ENCODE assay signal across 24 cellular contexts in genomic region chr11:8676458-8676857, GRCh38.
"Had no signal": no experiment of that assay in that cellular context is flagged by ENCODE, and none has a peak within 500 bp of the region (broad histone marks: within the 10 kb centered on the region; RNA-seq: fewer than 3 reads in every experiment).

No MANE protein-coding gene starts in this region.

- H3K27me3 Mint-ChIP-seq: naive thymus-derived CD8-positive, alpha-beta T cell; progenitor cell of endocrine pancreas; stimulated activated naive B cell treated with anti-CD40 and anti-IgM and Interleukin-4, amounts not matched to agents 10 μg/mL and 1 μg/mL and 100 μg/mL, for 72 hours had no signal

- H3K9me3 ChIP-seq: left ventricle myocardium inferior, ovary, right atrium auricular region, stomach, testis, thyroid gland, transverse colon, upper lobe of left lung, vagina had no signal

- DNase-seq: hippocampal formation; immature natural killer cell; left ventricle myocardium inferior; naive thymus-derived CD8-positive, alpha-beta T cell; ovary; stimulated activated CD4-positive, alpha-beta T cell treated with anti-CD3 and anti-CD28 coated beads, Interleukin-12 subunit alpha, Interleukin-12 subunit beta, amount 100 ng/mL, for 4 hours; stimulated activated CD4-positive, alpha-beta T cell treated with anti-CD3 and anti-CD28 coated beads, Interleukin-15, amount 100 ng/mL, for 24 hours; stimulated activated CD4-positive, alpha-beta T cell treated with anti-CD3 and anti-CD28 coated beads, Interleukin-2, amount 100 ng/mL, for 24 hours; stimulated activated CD4-positive, alpha-beta T cell treated with anti-CD3 and anti-CD28 coated beads, Interleukin-4, amount 100 ng/mL, for 1 hour; stimulated activated naive B cell treated with anti-CD40 and anti-IgM and Interleukin-4, amounts not matched to agents 10 μg/mL and 1 μg/mL and 100 μg/mL, for 72 hours; stimulated activated naive CD8-positive, alpha-beta T cell treated with anti-CD3 and anti-CD28 coated beads, Interleukin-15, Interleukin-2, amounts not matched to agents 100 U/mL and 50 U/mL, for 24 hours; stomach; testis; thyroid gland; transverse colon; upper lobe of left lung had no signal

- H3K27me3 ChIP-seq: ovary, right atrium auricular region, stomach, testis, thyroid gland, transverse colon, upper lobe of left lung, vagina had no signal

- FAIRE-seq: islet of Langerhans had no signal

- H3K27ac Mint-ChIP-seq: immature natural killer cell; nephron; progenitor cell of endocrine pancreas; stimulated activated naive B cell treated with anti-CD40 and anti-IgM and Interleukin-4, amounts not matched to agents 10 μg/mL and 1 μg/mL and 100 μg/mL, for 72 hours had no signal

- H3K36me3 ChIP-seq: left ventricle myocardium inferior, ovary, right atrium auricular region, thyroid gland, vagina had no signal

- H3K4me3 ChIP-seq: left ventricle myocardium inferior, lung, ovary, right atrium auricular region, skin epidermis, stomach, testis, thyroid gland, transverse colon, upper lobe of left lung, vagina had no signal

- H3K27ac ChIP-seq: left ventricle myocardium inferior, ovary, right atrium auricular region, stomach, testis, thyroid gland, transverse colon, upper lobe of left lung, vagina had no signal

- H3K9me3 Mint-ChIP-seq: immature natural killer cell, nephron had no signal

- ATAC-seq: naive thymus-derived CD8-positive, alpha-beta T cell; sciatic nerve; stimulated activated naive B cell treated with anti-CD40 and anti-IgM and Interleukin-4, amounts not matched to agents 10 μg/mL and 1 μg/mL and 100 μg/mL, for 72 hours; stimulated activated naive CD8-positive, alpha-beta T cell treated with anti-CD3 and anti-CD28 coated beads, Interleukin-15, Interleukin-2, amounts not matched to agents 100 U/mL and 50 U/mL, for 24 hours had no signal

- H3K4me3 Mint-ChIP-seq: immature natural killer cell; naive thymus-derived CD8-positive, alpha-beta T cell; nephron; stimulated activated naive B cell treated with anti-CD40 and anti-IgM and Interleukin-4, amounts not matched to agents 10 μg/mL and 1 μg/mL and 100 μg/mL, for 72 hours had no signal
